Comparison of ENCODE assay signal across 9 cellular contexts in the genomic region with DNA sequence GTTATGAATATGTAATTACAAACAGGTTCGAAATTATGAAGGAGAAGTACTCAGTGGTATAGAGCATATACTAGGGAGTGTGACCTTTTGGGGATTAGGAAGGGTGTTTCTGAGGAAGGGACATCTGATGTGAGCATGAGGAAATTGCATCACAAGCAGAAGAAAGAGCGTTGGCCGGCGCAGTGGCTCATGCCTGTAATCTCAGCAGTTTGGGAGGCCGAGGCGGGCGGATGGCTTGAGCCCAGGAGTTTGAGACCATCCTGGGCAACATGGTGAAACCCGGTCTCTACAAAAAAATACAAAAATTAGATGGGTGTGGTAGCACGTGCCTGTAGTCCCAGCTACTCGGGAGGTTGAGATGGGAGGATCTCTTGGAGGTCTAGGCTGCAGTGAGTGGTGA. TPM values are rescaled to one million over a fixed set of nuclear protein-coding genes. Genes with fewer than 3 reads are reported as not detected.
A peak's percentile ranks its signal among the peaks of the same experiment; 100 is the strongest.
DNase-seq lines count a peak whose midpoint lies in the region; ATAC-seq and TF ChIP-seq lines count a peak whose summit lies in the region.
"Had no signal": no experiment of that assay in that cellular context is flagged by ENCODE, and none has a peak within 500 bp of the region (broad histone marks: within the 10 kb centered on the region; RNA-seq: fewer than 3 reads in every experiment).

No MANE protein-coding gene starts in this region.

- no peaks in the 10 kb centered on the region for H3K27me3 Mint-ChIP-seq in activated T-helper 1 cell treated with anti-CD3 and anti-CD28 coated beads, Interleukin-12 subunit alpha, Interleukin-12 subunit beta, Interleukin-2, Interleukin-4 antibody, amounts not matched to agents 30 ng/mL and 10 ng/mL and 1 ng/mL, durations not matched to agents 14 hours and 24 hours and 36 hours (ENCODE audit: insufficient read depth)

- H3K9me3 ChIP-seq in BLaER1, result no peaks in the 10 kb centered on the region
- H3K9me3 ChIP-seq in DND-41 (ENCODE audit: insufficient read depth, low read length, severe bottlenecking), result no peaks in the 10 kb centered on the region
- no peaks in the 10 kb centered on the region for H3K9me3 ChIP-seq in lower lobe of right lung
- H3K9me3 ChIP-seq in HAP-1, result no peaks in the 10 kb centered on the region

- H3K9ac ChIP-seq in BLaER1, result no peak overlapping the region
- H3K9ac ChIP-seq in DND-41 (ENCODE audit: low read depth, low read length), result no peak overlapping the region

- no peak overlapping the region for H2AFZ ChIP-seq in DND-41 (ENCODE audit: low read depth, low read length)

- H4K20me1 ChIP-seq in BLaER1, result peaks cover 93% of the 10 kb centered on the region
- H4K20me1 ChIP-seq in DND-41 (ENCODE audit: insufficient read depth, low read length), result no peaks in the 10 kb centered on the region

- in situ Hi-C loops in HAP-1 (cut with MboI; ENCODE audit: low sequenced_read_pairs), result no loop called here

- H3K27ac Mint-ChIP-seq in activated T-helper 1 cell treated with anti-CD3 and anti-CD28 coated beads, Interleukin-12 subunit alpha, Interleukin-12 subunit beta, Interleukin-2, Interleukin-4 antibody, amounts not matched to agents 30 ng/mL and 10 ng/mL and 1 ng/mL, durations not matched to agents 14 hours and 24 hours and 36 hours, result peak overlapping the region; percentile 82

- H3K36me3 Mint-ChIP-seq in activated T-helper 1 cell treated with anti-CD3 and anti-CD28 coated beads, Interleukin-12 subunit alpha, Interleukin-12 subunit beta, Interleukin-2, Interleukin-4 antibody, amounts not matched to agents 30 ng/mL and 10 ng/mL and 1 ng/mL, durations not matched to agents 14 hours and 24 hours and 36 hours (ENCODE audit: low read depth), result peaks cover 17% of the 10 kb centered on the region

- ATAC-seq in DND-41 (ENCODE audit: insufficient read depth, low read depth) (no peak), lower lobe of right lung (peak in 1 of 2 donors; percentile 37), GM21447 (IDR thresholded peaks at IDR 0.05; ENCODE audit: unreplicated experiment) (no peak), HG02571 (IDR thresholded peaks at IDR 0.05; ENCODE audit: unreplicated experiment) (no peak)

- TF ChIP-seq CTCF in DND-41 (IDR thresholded peaks at IDR 0.05; ENCODE audit: borderline replicate concordance, extremely low read depth, low read length, poor library complexity, severe bottlenecking), result no peak
- TF ChIP-seq CTCF in lower lobe of right lung (IDR thresholded peaks at IDR 0.05), result no peak

- no peak overlapping the region for H3K4me3 Mint-ChIP-seq in activated T-helper 1 cell treated with anti-CD3 and anti-CD28 coated beads, Interleukin-12 subunit alpha, Interleukin-12 subunit beta, Interleukin-2, Interleukin-4 antibody, amounts not matched to agents 30 ng/mL and 10 ng/mL and 1 ng/mL, durations not matched to agents 14 hours and 24 hours and 36 hours

- peaks cover 6% of the 10 kb centered on the region; the same call in 1 of the 2 replicates for H3K36me3 ChIP-seq in BLaER1
- no peaks in the 10 kb centered on the region for H3K36me3 ChIP-seq in DND-41 (ENCODE audit: insufficient read depth, low read length)
- H3K36me3 ChIP-seq in lower lobe of right lung, result no peaks in the 10 kb centered on the region
- H3K36me3 ChIP-seq in HAP-1 (replicated peaks), result 0 out of 2 replicates have a peak, but pooled peaks cover 3% of the 10 kb centered on the region

- H3K79me2 ChIP-seq in DND-41 (ENCODE audit: insufficient read depth, low read length), result peaks cover 91% of the 10 kb centered on the region

- H3K4me1 Mint-ChIP-seq in activated T-helper 1 cell treated with anti-CD3 and anti-CD28 coated beads, Interleukin-12 subunit alpha, Interleukin-12 subunit beta, Interleukin-2, Interleukin-4 antibody, amounts not matched to agents 30 ng/mL and 10 ng/mL and 1 ng/mL, durations not matched to agents 14 hours and 24 hours and 36 hours (ENCODE audit: low read depth), result peaks cover 81% of the 10 kb centered on the region

- no peaks in the 10 kb centered on the region for H3K9me3 Mint-ChIP-seq in activated T-helper 1 cell treated with anti-CD3 and anti-CD28 coated beads, Interleukin-12 subunit alpha, Interleukin-12 subunit beta, Interleukin-2, Interleukin-4 antibody, amounts not matched to agents 30 ng/mL and 10 ng/mL and 1 ng/mL, durations not matched to agents 14 hours and 24 hours and 36 hours

- H3K27me3 ChIP-seq in BLaER1 (no peaks in the 10 kb centered on the region), DND-41 (ENCODE audit: insufficient read depth, low read length, poor library complexity) (no peaks in the 10 kb centered on the region), lower lobe of right lung (ENCODE audit: low read depth) (no peaks in the 10 kb centered on the region), HAP-1 (ENCODE audit: low read depth) (no peaks in the 10 kb centered on the region)

- no peak overlapping the region for H3K4me3 ChIP-seq in BLaER1
- H3K4me3 ChIP-seq in DND-41 (ENCODE audit: low read depth in 1 of 2, low read length in 2 of 2), result no peak overlapping the region
- no peak overlapping the region for H3K4me3 ChIP-seq in lower lobe of right lung
- no peak overlapping the region for H3K4me3 ChIP-seq in HAP-1
- H3K4me3 ChIP-seq: K562 had no signal

- peak overlapping the region; percentile 90 for H3K4me2 ChIP-seq in BLaER1
- H3K4me2 ChIP-seq in DND-41 (ENCODE audit: insufficient read depth, low read length), result no peak overlapping the region

- intact Hi-C loops in activated T-helper 1 cell treated with anti-CD3 and anti-CD28 coated beads, Interleukin-12 subunit alpha, Interleukin-12 subunit beta, Interleukin-2, Interleukin-4 antibody, amounts not matched to agents 30 ng/mL and 10 ng/mL and 1 ng/mL, durations not matched to agents 14 hours and 24 hours and 36 hours (cut with micrococcal nuclease), result loop anchor here (2.0 kb wide), 1 partner anchor 20 kb away; no protein-coding TSS in a partner anchor
- intact Hi-C loops in lower lobe of right lung (cut with DNase I), result loop anchor here (10.0 kb wide), 1 partner anchor 66 kb away; no protein-coding TSS in a partner anchor

- peaks cover 99% of the 10 kb centered on the region for H3K4me1 ChIP-seq in BLaER1
- peaks cover 21% of the 10 kb centered on the region for H3K4me1 ChIP-seq in DND-41 (ENCODE audit: insufficient read depth, low read length)
- H3K4me1 ChIP-seq in lower lobe of right lung, result peaks cover 70% of the 10 kb centered on the region
- peaks cover 25% of the 10 kb centered on the region for H3K4me1 ChIP-seq in HAP-1

- DNase-seq in DND-41, result no peak
- no peak for DNase-seq in activated T-helper 1 cell treated with anti-CD3 and anti-CD28 coated beads, Interleukin-12 subunit alpha, Interleukin-12 subunit beta, Interleukin-2, Interleukin-4 antibody, amounts not matched to agents 30 ng/mL and 10 ng/mL and 1 ng/mL, durations not matched to agents 14 hours and 24 hours and 36 hours (ENCODE audit: low spot score)
- peak; percentile 79 for DNase-seq in lower lobe of right lung
- DNase-seq in HAP-1 (ENCODE audit: low spot score in 2 of 2), result no peak
- DNase-seq in NCI-H69 (lab: John Stamatoyannopoulos, UW), result no peak

- peak overlapping the region; percentile 42 for H3K27ac ChIP-seq in BLaER1
- H3K27ac ChIP-seq in DND-41 (ENCODE audit: low read length), result peak overlapping the region; percentile 11; the same call in 1 of the 2 replicates
- peak overlapping the region; percentile 60 for H3K27ac ChIP-seq in lower lobe of right lung

RNA-seq across cellular contexts. Expression of a gene that starts 6.9 kb away (rescaled TPM):
- total RNA-seq in activated T-helper 1 cell treated with anti-CD3 and anti-CD28 coated beads, Interleukin-12 subunit alpha, Interleukin-12 subunit beta, Interleukin-2, Interleukin-4 antibody, amounts not matched to agents 30 ng/mL and 10 ng/mL and 1 ng/mL, durations not matched to agents 14 hours and 24 hours and 36 hours, result 50.6 and 59.7 TPM in 2 replicates
- 49.9 TPM for total RNA-seq in lower lobe of right lung
